In genomic region chr2:10212827-10213226, GRCh38 we compare ENCODE assay signal across 21 cellular contexts.
"Had no signal": no experiment of that assay in that cellular context is flagged by ENCODE, and none has a peak within 500 bp of the region (broad histone marks: within the 10 kb centered on the region; RNA-seq: fewer than 3 reads in every experiment).

No MANE protein-coding gene starts in this region.

- ATAC-seq: activated CD4-positive, CD25-positive, alpha-beta regulatory T cell treated with anti-CD3 and anti-CD28 coated beads, Interleukin-2, amount 50 U/mL, for 24 hours; activated CD8-positive, alpha-beta T cell treated with anti-CD3 and anti-CD28 coated beads, Interleukin-2, amount 10 ng/mL, durations not matched to agents 7 days and 5 days; HepG2 had no signal

- H3K9me3 ChIP-seq: Peyer's patch, SJCRH30, SK-N-SH had no signal

- H3K4me2 ChIP-seq: SK-N-SH had no signal

- H3K9ac ChIP-seq: SK-N-SH had no signal

- H3K4me1 Mint-ChIP-seq: activated naive CD4-positive, alpha-beta T cell treated with anti-CD3 and anti-CD28 coated beads, Interleukin-2, amount 50 U/mL, for 24 hours had no signal

- H3K27ac Mint-ChIP-seq: activated CD8-positive, alpha-beta T cell treated with anti-CD3 and anti-CD28 coated beads, Interleukin-2, amount 10 ng/mL, durations not matched to agents 7 days and 5 days; activated naive CD4-positive, alpha-beta T cell treated with anti-CD3 and anti-CD28 coated beads, Interleukin-2, amount 50 U/mL, for 24 hours had no signal

- H3K4me3 ChIP-seq: Peyer's patch, SJCRH30 had no signal

- H3K36me3 Mint-ChIP-seq: activated naive CD4-positive, alpha-beta T cell treated with anti-CD3 and anti-CD28 coated beads, Interleukin-2, amount 50 U/mL, for 24 hours had no signal

- H3K4me3 Mint-ChIP-seq: activated CD8-positive, alpha-beta T cell treated with anti-CD3 and anti-CD28 coated beads, Interleukin-2, amount 10 ng/mL, durations not matched to agents 7 days and 5 days; activated naive CD4-positive, alpha-beta T cell treated with anti-CD3 and anti-CD28 coated beads, Interleukin-2, amount 50 U/mL, for 24 hours had no signal

- DNase-seq: activated CD4-positive, alpha-beta T cell treated with anti-CD3 and anti-CD28 coated beads for 4 hours; activated CD4-positive, alpha-beta T cell treated with anti-CD3 and anti-CD28 coated beads, Interleukin-2, amount 50 U/mL, for 4 hours; activated CD8-positive, alpha-beta T cell treated with anti-CD3 and anti-CD28 coated beads, Interleukin-2, amount 10 ng/mL, durations not matched to agents 7 days and 5 days; activated effector memory CD4-positive, alpha-beta T cell treated with Interleukin-2 at 50 U/mL for 16 hours; activated naive CD4-positive, alpha-beta T cell; brain microvascular endothelial cell; MM.1S; NCI-H1105 treated with DMSO at 0.1 percent for 48 hours; NCI-H1436 treated with DMSO at 0.1 percent for 48 hours; NCI-H187; NCI-H2081; NCI-H446; NCI-H524; Right ventricle myocardium superior; SJCRH30; SK-N-SH had no signal

- H3K27me3 ChIP-seq: brain microvascular endothelial cell, Peyer's patch, SJCRH30 had no signal

- H3K27me3 Mint-ChIP-seq: activated naive CD4-positive, alpha-beta T cell treated with anti-CD3 and anti-CD28 coated beads, Interleukin-2, amount 50 U/mL, for 24 hours had no signal

- H3K4me1 ChIP-seq: Peyer's patch, SJCRH30 had no signal

- H3K36me3 ChIP-seq: brain microvascular endothelial cell, Peyer's patch, SJCRH30 had no signal

- H3K9me3 Mint-ChIP-seq: activated naive CD4-positive, alpha-beta T cell treated with anti-CD3 and anti-CD28 coated beads, Interleukin-2, amount 50 U/mL, for 24 hours had no signal

- H3K27ac ChIP-seq: brain microvascular endothelial cell, Peyer's patch, RWPE1, SJCRH30 had no signal
